In the genomic region with DNA sequence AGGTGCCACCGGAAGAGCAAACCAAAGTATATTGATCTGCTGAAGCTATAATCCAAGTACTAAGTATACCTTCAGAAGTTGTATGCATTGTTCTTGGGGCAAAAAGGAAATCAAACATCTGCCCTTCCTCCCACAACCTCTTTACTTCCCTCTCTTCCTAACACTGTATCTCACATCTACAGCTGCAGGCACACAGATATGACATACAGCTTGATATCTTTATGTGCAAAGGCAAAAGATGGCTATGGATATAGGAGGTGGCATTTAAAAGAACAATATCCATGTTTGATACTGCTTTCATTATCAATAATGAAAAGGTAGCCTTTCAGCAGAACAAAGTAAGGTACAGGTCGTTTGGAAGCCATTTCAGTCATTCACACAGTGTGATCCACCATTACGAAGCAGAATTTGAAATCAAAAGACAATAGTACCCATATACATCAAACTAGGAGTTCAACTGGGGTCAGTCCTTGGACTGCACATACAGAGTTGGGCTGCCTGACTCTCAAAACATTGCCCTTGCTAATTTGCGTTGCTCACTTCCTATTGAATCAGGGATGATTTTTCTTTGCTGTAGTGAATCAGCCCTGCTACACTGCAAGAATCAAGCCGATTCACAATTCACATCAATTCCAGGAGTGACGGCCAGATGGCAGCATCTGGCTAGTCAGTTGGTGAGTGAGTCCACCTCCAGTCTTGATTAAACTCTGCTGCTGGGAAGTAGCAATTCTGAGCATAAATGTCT, we compare ENCODE assay signal across 8 cellular contexts. TPM values are rescaled to one million over a fixed set of nuclear protein-coding genes. Genes with fewer than 3 reads are reported as not detected.
DNase-seq lines count a peak whose midpoint lies in the region; ATAC-seq and TF ChIP-seq lines count a peak whose summit lies in the region.

No MANE protein-coding gene starts in this region.

- no peaks in the 10 kb centered on the region for H3K79me2 ChIP-seq in KMS-11 (ENCODE audit: insufficient read depth, low read depth)

- peak; percentile 78 for ATAC-seq in sciatic nerve
- no peak for ATAC-seq in HG02763 (IDR thresholded peaks at IDR 0.05; ENCODE audit: unreplicated experiment)
- ATAC-seq in HG02870 (IDR thresholded peaks at IDR 0.05; ENCODE audit: unreplicated experiment): no peak

- H3K4me3 ChIP-seq in KMS-11 (IDR thresholded peaks at IDR 0.05; ENCODE audit: insufficient read depth, low read depth, low read length) (no peak overlapping the region), adipocyte (ENCODE audit: low read length) (no peak overlapping the region), right atrium auricular region (no peak overlapping the region)

- TF ChIP-seq CTCF in GM10248 (IDR thresholded peaks at IDR 0.05; ENCODE audit: control extremely low read depth, extremely low read depth, low read depth, missing control alignments) (peak; percentile 84), KMS-11 (conservative IDR thresholded peaks at IDR 0.05; ENCODE audit: low read depth, low read length) (peak; percentile 71), right atrium auricular region (IDR thresholded peaks at IDR 0.05) (peak; percentile 38 to 86)

- H3K4me1 ChIP-seq in KMS-11 (ENCODE audit: low read depth, poor library complexity, severe bottlenecking) (no peaks in the 10 kb centered on the region), adipocyte (ENCODE audit: control insufficient read depth, insufficient read depth, low read length) (no peaks in the 10 kb centered on the region), right atrium auricular region (no peaks in the 10 kb centered on the region)

- intact Hi-C loops in sciatic nerve (cut with DNase I): loop anchor here (10.0 kb wide), 2 partner anchors 163 to 363 kb away; partner anchors contain the start of gene CCNB1IP1

- no peaks in the 10 kb centered on the region for H4K20me1 ChIP-seq in KMS-11 (ENCODE audit: insufficient read depth)

- H3K27ac ChIP-seq in KMS-11 (no peak overlapping the region), right atrium auricular region (no peak overlapping the region)

- no peaks in the 10 kb centered on the region for H3K36me3 ChIP-seq in KMS-11 (ENCODE audit: insufficient read depth)
- peaks cover 22% of the 10 kb centered on the region for H3K36me3 ChIP-seq in adipocyte (ENCODE audit: control insufficient read depth, insufficient read depth, low read length, severe bottlenecking)
- no peaks in the 10 kb centered on the region for H3K36me3 ChIP-seq in right atrium auricular region

- CTCF ChIA-PET in GM10248 (lab: Yijun Ruan, JAX): interaction anchor here (0.7 to 8.8 kb wide), 34 partner anchors 9 to 317 kb away, joined by 3 to 128 read pairs (median 4); partner anchors contain the start of gene ANG

- POLR2A ChIA-PET in GM10248 (lab: Yijun Ruan, JAX): no interaction called here

- no peak overlapping the region for H2AFZ ChIP-seq in KMS-11 (ENCODE audit: low read depth)

- H3K4me2 ChIP-seq in KMS-11: no peak overlapping the region

- no peak overlapping the region for H3K9ac ChIP-seq in KMS-11
- H3K9ac ChIP-seq in adipocyte (ENCODE audit: low read length): no peak overlapping the region

- DNase-seq in GM10248 (ENCODE audit: extremely low spot score) (peak; percentile 61), SW480 (ENCODE audit: low spot score) (peak; percentile 62), adipocyte (ENCODE audit: low read depth) (peak; percentile 75), right atrium auricular region (ENCODE audit: low spot score) (peak; percentile 76), sciatic nerve (ENCODE audit: low spot score) (peak; percentile 73)

- H3K9me3 ChIP-seq in adipocyte (ENCODE audit: control insufficient read depth, low read length) (no peaks in the 10 kb centered on the region), right atrium auricular region (no peaks in the 10 kb centered on the region)

- H3K27me3 ChIP-seq in KMS-11 (ENCODE audit: insufficient read depth, low read depth) (no peaks in the 10 kb centered on the region), adipocyte (replicated peaks; ENCODE audit: control insufficient read depth, insufficient read depth, low read length) (no peaks in the 10 kb centered on the region), right atrium auricular region (no peaks in the 10 kb centered on the region)

RNA-seq across cellular contexts. Expression of gene ANG, which starts 8.9 kb away (rescaled TPM):
- total RNA-seq in right atrium auricular region: 10 to 100 TPM in 1 of 2 donors, 1 to 10 TPM in 1; 4.4 to 14.5 TPM
- 24.5 TPM for total RNA-seq in sciatic nerve

RNA-seq across cellular contexts. Expression of gene RNASE4, which starts 13.1 kb away (rescaled TPM):
- total RNA-seq in right atrium auricular region (10 to 100 TPM; 19.5 to 44.4 TPM), sciatic nerve (81.6 TPM)

RNA-seq across cellular contexts. Expression of gene EDDM3A, which starts 48.2 kb away (rescaled TPM):
- total RNA-seq in right atrium auricular region (not detected), sciatic nerve (not detected)

RNA-seq across cellular contexts. Expression of gene OR6S1, which starts 56.0 kb away (rescaled TPM):
- total RNA-seq in right atrium auricular region (not detected), sciatic nerve (not detected)
